ENCODE assay signal across 13 cellular contexts in genomic region chr2:74332550-74333174, GRCh38.
"Had no signal": no experiment of that assay in that cellular context is flagged by ENCODE, and none has a peak within 500 bp of the region (broad histone marks: within the 10 kb centered on the region; RNA-seq: fewer than 3 reads in every experiment).

No MANE protein-coding gene starts in this region.

- H3K4me3 ChIP-seq: esophagus squamous epithelium, gastroesophageal sphincter, hepatocyte, skin epidermis, stomach, thoracic aorta had no signal

- FAIRE-seq: urothelium cell line had no signal

- ATAC-seq: effector memory CD8-positive, alpha-beta T cell; gastroesophageal sphincter; naive thymus-derived CD8-positive, alpha-beta T cell; sciatic nerve had no signal

- DNase-seq: central memory CD4-positive, alpha-beta T cell; effector memory CD8-positive, alpha-beta T cell; esophagus squamous epithelium; naive thymus-derived CD8-positive, alpha-beta T cell had no signal

- H3K4me2 ChIP-seq: hepatocyte had no signal

- H3K27ac ChIP-seq: epithelial cell of prostate, esophagus squamous epithelium, gastroesophageal sphincter, hepatocyte, neutrophil, skin epidermis, stomach, thoracic aorta had no signal

- H3K4me1 ChIP-seq: esophagus squamous epithelium, gastroesophageal sphincter, stomach had no signal

- H3K27me3 ChIP-seq: esophagus squamous epithelium, gastroesophageal sphincter, hepatocyte, neutrophil, stomach had no signal

- H2AFZ ChIP-seq: hepatocyte had no signal

- H3K36me3 ChIP-seq: neutrophil had no signal

- H3K9me3 ChIP-seq: esophagus squamous epithelium, gastroesophageal sphincter, neutrophil, stomach, thoracic aorta had no signal

- H3K79me2 ChIP-seq: hepatocyte had no signal
